9 cellular contexts compared by ENCODE assay signal in the genomic region with DNA sequence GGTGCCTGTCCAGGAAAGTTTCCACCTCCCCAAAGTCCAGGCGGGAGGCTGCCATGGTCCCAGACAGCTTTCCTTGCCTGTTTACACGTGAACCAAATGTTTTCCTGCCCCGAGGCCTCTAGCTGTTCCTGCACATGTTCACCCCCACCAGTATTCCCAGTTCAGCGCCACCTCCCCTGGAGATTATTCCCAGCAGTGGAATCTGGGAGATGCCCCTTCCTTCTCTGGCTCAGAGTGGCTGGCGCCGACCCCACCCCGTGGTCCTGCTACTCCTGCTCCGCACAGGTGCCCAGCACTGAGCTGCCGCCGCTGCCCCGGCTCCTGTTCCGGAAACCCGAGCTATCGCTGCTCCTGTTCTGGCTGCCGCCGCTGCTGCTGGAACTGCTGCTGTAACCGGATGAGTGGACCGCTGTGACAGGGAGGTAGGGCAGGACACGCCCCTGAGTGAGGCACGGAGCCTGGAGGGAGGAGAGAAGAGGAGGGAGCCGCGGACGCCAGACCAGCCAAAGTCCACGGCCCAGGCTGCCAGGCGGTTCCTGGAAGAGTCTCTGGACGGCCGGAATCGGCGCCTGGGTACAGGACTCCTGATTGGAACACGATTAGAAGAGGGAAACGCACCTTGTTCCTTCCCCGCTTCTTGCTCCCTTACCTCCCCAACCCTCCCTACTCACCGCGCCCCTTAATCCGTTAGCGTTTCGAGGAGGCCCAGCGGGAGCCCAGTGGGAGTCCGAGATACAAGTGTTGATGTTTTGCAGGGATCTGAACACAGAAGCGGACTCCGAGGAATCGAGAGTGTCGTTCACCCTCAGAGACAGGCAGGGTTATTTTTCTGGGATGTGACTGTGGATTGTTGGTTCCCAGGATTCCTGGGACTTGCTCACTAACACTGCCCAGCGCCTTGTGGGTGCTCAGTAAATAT. TPM values are rescaled to one million over a fixed set of nuclear protein-coding genes. Genes with fewer than 3 reads are reported as not detected.
DNase-seq lines count a peak whose midpoint lies in the region; ATAC-seq and TF ChIP-seq lines count a peak whose summit lies in the region.
"Had no signal": no experiment of that assay in that cellular context is flagged by ENCODE, and none has a peak within 500 bp of the region (broad histone marks: within the 10 kb centered on the region; RNA-seq: fewer than 3 reads in every experiment).

A gene (minus strand): TSS at position 395 of the 919 bp plus-strand sequence. CDS start 340 bp downstream, at position 55.

- H3K9ac ChIP-seq in iPS-15b (ENCODE audit: low read depth, low read length), result peak within 1 kb of the TSS; percentile 51

- H3K4me1 ChIP-seq in A673 (ENCODE audit: insufficient read depth, low read length, poor library complexity, severe bottlenecking), result peaks cover 5% of the 10 kb centered on the region
- H3K4me1 ChIP-seq in iPS-15b (ENCODE audit: control insufficient read depth, insufficient read depth, low read length), result no peaks in the 10 kb centered on the region
- H3K4me1 ChIP-seq in gastrocnemius medialis, result peaks cover 12% of the 10 kb centered on the region in 2 donors

- CTCF ChIA-PET in A673 (lab: Charles Lee), result interaction anchor here (0.6 kb wide), 1 partner anchor 33 kb away, joined by 3 read pairs; no protein-coding TSS in a partner anchor

- intact Hi-C loops in A673 (cut with micrococcal nuclease; ENCODE audit: unreplicated experiment) (no loop called here), gastrocnemius medialis (cut with DNase I; ENCODE audit: low total_unique reads) (no loop called here)

- POLR2A ChIA-PET in A673 (lab: Charles Lee; ENCODE audit: low non-redundant PET), result no interaction called here

- peak; percentile 67 for ATAC-seq in GM19043 (IDR thresholded peaks at IDR 0.05; ENCODE audit: low read depth, unreplicated experiment)
- ATAC-seq in gastrocnemius medialis, result peak; percentile 95 to 98
- ATAC-seq in HG03565 (IDR thresholded peaks at IDR 0.05; ENCODE audit: unreplicated experiment), result no peak

- peak within 1 kb of the TSS; percentile 41 for H3K4me3 ChIP-seq in A673 (ENCODE audit: low read depth, low read length, poor library complexity, severe bottlenecking)
- H3K4me3 ChIP-seq in brain microvascular endothelial cell (ENCODE audit: low read depth, low read length), result peak within 1 kb of the TSS; percentile 56
- peak within 1 kb of the TSS; percentile 63 for H3K4me3 ChIP-seq in iPS-15b (ENCODE audit: low read depth, low read length)
- H3K4me3 ChIP-seq in gastrocnemius medialis, result peak within 1 kb of the TSS; percentile 41 to 75 (median 52)

- no peak for TF ChIP-seq POLR2A in gastrocnemius medialis (IDR thresholded peaks at IDR 0.05)

- H3K27ac ChIP-seq in A673 (ENCODE audit: low read depth, low read length, poor library complexity, severe bottlenecking) (no peak within 1 kb of the TSS), brain microvascular endothelial cell (no peak within 1 kb of the TSS), gastrocnemius medialis (peak within 1 kb of the TSS; percentile 42 to 61 (median 44))
- H3K27ac ChIP-seq: neutrophil had no signal

- in situ Hi-C loops in brain microvascular endothelial cell (cut with HindIII; ENCODE audit: low pct_ligation_motif_present, low sequenced_read_pairs) (no loop called here), gastrocnemius medialis (cut with MboI; ENCODE audit: low sequenced_read_pairs in 4 of 4) (no loop called here)

- H3K9me3 ChIP-seq in A673 (ENCODE audit: low read depth, low read length, poor library complexity, severe bottlenecking), result no peaks in the 10 kb centered on the region
- H3K9me3 ChIP-seq in iPS-15b (ENCODE audit: control insufficient read depth, insufficient read depth, low read length), result no peaks in the 10 kb centered on the region
- no peaks in the 10 kb centered on the region for H3K9me3 ChIP-seq in gastrocnemius medialis
- H3K9me3 ChIP-seq: neutrophil had no signal

- peak; percentile 75 for DNase-seq in A673 (ENCODE audit: low spot score)
- DNase-seq in Kasumi-1 (lab: John Stamatoyannopoulos, UW), result peak; percentile 83 to 84
- peak; percentile 63 to 76 for DNase-seq in SHP77 (lab: John Stamatoyannopoulos, UW)
- peak; percentile 61 for DNase-seq in brain microvascular endothelial cell
- peak; percentile 82 to 88 for DNase-seq in gastrocnemius medialis

- H3K27me3 ChIP-seq in A673 (replicated peaks; ENCODE audit: insufficient read depth, low read depth, low read length, poor library complexity), result peaks cover 37% of the 10 kb centered on the region
- peaks cover 4% of the 10 kb centered on the region for H3K27me3 ChIP-seq in brain microvascular endothelial cell (replicated peaks)
- H3K27me3 ChIP-seq in iPS-15b (ENCODE audit: control insufficient read depth, insufficient read depth, low read length), result peaks cover 38% of the 10 kb centered on the region
- H3K27me3 ChIP-seq in gastrocnemius medialis, result no peaks in the 10 kb centered on the region

- TF ChIP-seq CTCF in A673 (conservative IDR thresholded peaks at IDR 0.05; ENCODE audit: low read depth, low read length) (no peak), brain microvascular endothelial cell (IDR thresholded peaks at IDR 0.05; ENCODE audit: low read depth, low read length, missing control alignments) (no peak), gastrocnemius medialis (IDR thresholded peaks at IDR 0.05 in 4 of 5, conservative IDR thresholded peaks at IDR 0.05 in 1 of 5) (no peak)

- H3K36me3 ChIP-seq in A673 (ENCODE audit: insufficient read depth, low read length, poor library complexity, severe bottlenecking) (no peaks in the 10 kb centered on the region), brain microvascular endothelial cell (replicated peaks) (no peaks in the 10 kb centered on the region), iPS-15b (ENCODE audit: control insufficient read depth, insufficient read depth, low read length) (no peaks in the 10 kb centered on the region), gastrocnemius medialis (no peaks in the 10 kb centered on the region)
- H3K36me3 ChIP-seq: neutrophil had no signal

- BruUV-seq in A673 (replicated peaks; lab: Mats Ljungman, UMichigan), result no TSS peak

RNA-seq across cellular contexts. Expression of the gene that starts here (rescaled TPM):
- total RNA-seq in A673 (2021) (not detected in 2 replicates), gastrocnemius medialis (10 to 100 TPM in 1 of 4 donors, 1 to 10 TPM in 2, under 1 TPM in 1; 0.82 to 16.2 (median 4.3) TPM)

Comparison
In these comparisons a context has a peak if more than half of its experiments do, and no peak if none do; other contexts are left out.
1. Peak in DNase-seq and H3K4me3 ChIP-seq in A673; RNA of the gene not detected or under 1 TPM.
2. H3K27ac ChIP-seq: peak in gastrocnemius medialis (4 of 4); none in A673 (single experiment) and brain microvascular endothelial cell (single experiment).
3. Peak in every context shown above with its lines, with median percentiles within 50 percentile points of each other: DNase-seq and H3K4me3 ChIP-seq.